In genomic region chr11:80320226-80320625, GRCh38 we compare ENCODE assay signal across 21 cellular contexts.
"Had no signal": no experiment of that assay in that cellular context is flagged by ENCODE, and none has a peak within 500 bp of the region (broad histone marks: within the 10 kb centered on the region; RNA-seq: fewer than 3 reads in every experiment).

No MANE protein-coding gene starts in this region.

- H3K4me3 Mint-ChIP-seq: activated CD4-positive, alpha-beta memory T cell treated with anti-CD3 and anti-CD28 coated beads, Interleukin-2, amount 10 ng/mL, durations not matched to agents 7 days and 5 days; activated T-cell treated with anti-CD3 and anti-CD28 coated beads, Interleukin-2, amount 50 U/mL, for 4 hours; natural killer cell treated with Interleukin-12 subunit alpha and Interleukin-12 subunit beta and Interleukin-15 and Interleukin-18, amount 100 ng/mL, for 72 hours; stimulated activated memory B cell treated with anti-CD40 and anti-IgM and Interleukin-4, amounts not matched to agents 10 μg/mL and 1 μg/mL and 100 μg/mL, for 72 hours had no signal

- H3K27ac Mint-ChIP-seq: activated CD4-positive, alpha-beta memory T cell treated with anti-CD3 and anti-CD28 coated beads, Interleukin-2, amount 10 ng/mL, durations not matched to agents 7 days and 5 days; activated naive CD4-positive, alpha-beta T cell treated with anti-CD3 and anti-CD28 coated beads, Interleukin-2, amount 50 U/mL, for 72 hours; natural killer cell treated with Interleukin-12 subunit alpha and Interleukin-12 subunit beta and Interleukin-15 and Interleukin-18, amount 100 ng/mL, for 72 hours; progenitor cell of endocrine pancreas; stimulated activated memory B cell treated with anti-CD40 and anti-IgM and Interleukin-4, amounts not matched to agents 10 μg/mL and 1 μg/mL and 100 μg/mL, for 72 hours had no signal

- H3K36me3 Mint-ChIP-seq: activated naive CD4-positive, alpha-beta T cell treated with anti-CD3 and anti-CD28 coated beads, Interleukin-2, amount 50 U/mL, for 72 hours; stimulated activated memory B cell treated with anti-CD40 and anti-IgM and Interleukin-4, amounts not matched to agents 10 μg/mL and 1 μg/mL and 100 μg/mL, for 72 hours had no signal

- FAIRE-seq: endometrium, kidney had no signal

- H3K4me1 Mint-ChIP-seq: activated CD4-positive, alpha-beta memory T cell treated with anti-CD3 and anti-CD28 coated beads, Interleukin-2, amount 10 ng/mL, durations not matched to agents 7 days and 5 days; stimulated activated memory B cell treated with anti-CD40 and anti-IgM and Interleukin-4, amounts not matched to agents 10 μg/mL and 1 μg/mL and 100 μg/mL, for 72 hours had no signal

- H3K27ac ChIP-seq: body of pancreas, colonic mucosa, left lung, right atrium auricular region, transverse colon, vagina, WERI-Rb-1 had no signal

- H3K4me3 ChIP-seq: body of pancreas, colonic mucosa, left lung, right atrium auricular region, transverse colon, vagina had no signal

- H3K4me1 ChIP-seq: body of pancreas, colonic mucosa, left lung, right atrium auricular region, transverse colon, vagina had no signal

- DNase-seq: activated CD4-positive, alpha-beta memory T cell treated with anti-CD3 and anti-CD28 coated beads, Interleukin-2, amount 10 ng/mL, durations not matched to agents 7 days and 5 days; activated CD4-positive, alpha-beta T cell treated with anti-CD3 and anti-CD28 coated beads for 4 hours; activated effector memory CD4-positive, alpha-beta T cell treated with Interleukin-2 at 50 U/mL for 16 hours; activated T-cell treated with anti-CD3 and anti-CD28 coated beads, Interleukin-2, amount 50 U/mL, for 4 hours; body of pancreas; central memory CD4-positive, alpha-beta T cell; colonic mucosa; kidney; left lung; mesenchymal stem cell; nucleus accumbens; stimulated activated CD4-positive, alpha-beta T cell treated with anti-CD3 and anti-CD28 coated beads, Interleukin-2, amount 100 ng/mL, for 48 hours; transverse colon; WERI-Rb-1 had no signal

- H3K27me3 ChIP-seq: body of pancreas, colonic mucosa, left lung, right atrium auricular region, transverse colon, vagina had no signal

- H3K36me3 ChIP-seq: colonic mucosa, left lung, right atrium auricular region, transverse colon, vagina, WERI-Rb-1 had no signal

- ATAC-seq: activated naive CD4-positive, alpha-beta T cell treated with anti-CD3 and anti-CD28 coated beads, Interleukin-2, amount 50 U/mL, for 72 hours; activated T-cell treated with anti-CD3 and anti-CD28 coated beads, Interleukin-2, amount 50 U/mL, for 4 hours; body of pancreas; left lung; natural killer cell treated with Interleukin-12 subunit alpha and Interleukin-12 subunit beta and Interleukin-15 and Interleukin-18, amount 100 ng/mL, for 72 hours; stimulated activated memory B cell treated with anti-CD40 and anti-IgM and Interleukin-4, amounts not matched to agents 10 μg/mL and 1 μg/mL and 100 μg/mL, for 72 hours had no signal

- H3K27me3 Mint-ChIP-seq: activated CD4-positive, alpha-beta memory T cell treated with anti-CD3 and anti-CD28 coated beads, Interleukin-2, amount 10 ng/mL, durations not matched to agents 7 days and 5 days; natural killer cell treated with Interleukin-12 subunit alpha and Interleukin-12 subunit beta and Interleukin-15 and Interleukin-18, amount 100 ng/mL, for 72 hours; progenitor cell of endocrine pancreas; stimulated activated memory B cell treated with anti-CD40 and anti-IgM and Interleukin-4, amounts not matched to agents 10 μg/mL and 1 μg/mL and 100 μg/mL, for 72 hours had no signal
